Comparison of ENCODE assay signal across 31 cellular contexts in the genomic region with DNA sequence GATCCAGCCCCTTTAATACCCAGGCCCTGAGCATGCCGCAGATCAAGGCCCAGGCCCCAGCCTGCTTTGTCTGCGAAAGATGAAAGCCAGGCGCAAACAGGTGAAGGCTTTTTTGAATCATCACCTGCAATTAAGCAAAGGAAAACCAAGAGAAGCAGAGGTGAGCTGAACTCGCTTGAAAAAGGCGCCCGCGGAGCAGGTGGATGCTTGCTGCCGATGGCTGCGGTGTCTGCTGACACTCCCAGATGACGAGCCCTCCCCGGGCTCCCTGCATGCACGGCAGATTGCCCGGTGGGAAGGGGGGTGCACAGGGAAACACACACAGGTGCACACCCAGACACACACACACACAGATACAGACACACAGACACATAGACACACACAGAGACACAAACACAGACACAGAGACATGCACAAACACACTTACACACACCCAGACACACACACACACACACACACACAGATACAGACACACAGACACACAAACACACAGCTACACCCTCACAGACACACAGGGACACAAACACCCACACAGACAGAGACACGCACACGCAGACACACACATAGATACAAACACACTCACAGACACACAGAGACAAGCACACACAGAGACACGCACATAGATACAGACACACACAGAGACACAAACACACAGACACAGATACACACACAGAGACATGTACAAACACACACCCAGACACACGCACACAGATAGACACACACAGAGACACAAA.
DNase-seq lines count a peak whose midpoint lies in the region; TF ChIP-seq lines count a peak whose summit lies in the region.
"Had no signal": no experiment of that assay in that cellular context is flagged by ENCODE, and none has a peak within 500 bp of the region (broad histone marks: within the 10 kb centered on the region; RNA-seq: fewer than 3 reads in every experiment).

No MANE protein-coding gene starts in this region.

- peaks cover 0 to 10% (median 4%) of the 10 kb centered on the region in 4 donors for H3K9me3 ChIP-seq in esophagus muscularis mucosa
- H3K9me3 ChIP-seq in trophoblast cell (ENCODE audit: insufficient read depth, low read depth, low read length) = peaks cover 2% of the 10 kb centered on the region
- H3K9me3 ChIP-seq: colonic mucosa, pancreas, SJCRH30 had no signal

- H4K91ac ChIP-seq in trophoblast cell (ENCODE audit: low read depth, low read length) = no peak overlapping the region

- no peaks in the 10 kb centered on the region for H3K79me2 ChIP-seq in trophoblast cell (ENCODE audit: control insufficient read depth, insufficient read depth, low read length, poor library complexity)

- H2AFZ ChIP-seq in trophoblast cell (ENCODE audit: insufficient read depth, low read length, poor library complexity) = no peak overlapping the region

- H3K4me2 ChIP-seq in trophoblast cell (ENCODE audit: low read length) = no peak overlapping the region
- H3K4me2 ChIP-seq: BLaER1 treated with 17β-estradiol and CSF1 and Interleukin-3, amounts not matched to agents 10 nM and 100 nM had no signal

- no peak overlapping the region for H3K23ac ChIP-seq in trophoblast cell (ENCODE audit: low read length)

- H3K14ac ChIP-seq in trophoblast cell (ENCODE audit: low read length) = no peak overlapping the region

- H2BK5ac ChIP-seq in trophoblast cell (ENCODE audit: low read depth, low read length, poor library complexity) = no peak overlapping the region

- no peaks in the 10 kb centered on the region for H3K4me1 ChIP-seq in esophagus muscularis mucosa
- no peaks in the 10 kb centered on the region for H3K4me1 ChIP-seq in trophoblast cell (ENCODE audit: control insufficient read depth in 1 of 2, insufficient read depth in 2 of 2, low read length in 2 of 2)
- H3K4me1 ChIP-seq: ascending aorta; BLaER1 treated with 17β-estradiol and CSF1 and Interleukin-3, amounts not matched to agents 10 nM and 100 nM; colonic mucosa; pancreas; SJCRH30 had no signal

- H3K4ac ChIP-seq in trophoblast cell (ENCODE audit: low read depth, low read length) = no peak overlapping the region

- H3K27me3 ChIP-seq in esophagus muscularis mucosa (peaks cover 0 to 13% (median 0%) of the 10 kb centered on the region in 4 donors), trophoblast cell (ENCODE audit: insufficient read depth, low read length) (no peaks in the 10 kb centered on the region)
- H3K27me3 ChIP-seq: ascending aorta; BLaER1 treated with 17β-estradiol and CSF1 and Interleukin-3, amounts not matched to agents 10 nM and 100 nM; colonic mucosa; pancreas had no signal

- DNase-seq in DMS79 treated with DMSO at 0.1 percent for 48 hours (lab: John Stamatoyannopoulos, UW) = peak; percentile 29
- DNase-seq in DMS79 (lab: John Stamatoyannopoulos, UW) = no peak
- peak; percentile 84 for DNase-seq in NCI-H1105 (lab: John Stamatoyannopoulos, UW)
- DNase-seq in NCI-H2171 treated with DMSO at 0.1 percent for 48 hours (lab: John Stamatoyannopoulos, UW) = peak; percentile 35
- DNase-seq in esophagus muscularis mucosa (ENCODE audit: extremely low spot score) = peak; percentile 53
- DNase-seq in stimulated activated CD4-positive, alpha-beta T cell treated with anti-CD3 and anti-CD28 coated beads, Interleukin-1b, Interleukin-23, amount 100 ng/mL, for 48 hours = no peak
- no peak for DNase-seq in activated CD4-positive, alpha-beta T cell treated with anti-CD3 and anti-CD28 coated beads for 48 hours
- DNase-seq in trophoblast cell = no peak
- DNase-seq: activated B cell treated with CpG ODN at 0.5 μM for 24 hours; activated CD4-positive, alpha-beta T cell treated with anti-CD3 and anti-CD28 coated beads, Interleukin-2, amount 50 U/mL, for 1 hour; activated gamma-delta T cell; activated naive CD8-positive, alpha-beta T cell treated with anti-CD3 and anti-CD28 coated beads, Interleukin-2, amount 10 ng/mL, durations not matched to agents 7 days and 5 days; activated T-cell treated with anti-CD3 and anti-CD28 coated beads, Interleukin-2, amount 50 U/mL, for 24 hours; colonic mucosa; DND-41; effector memory CD4-positive, alpha-beta T cell; GF-D8; glutamatergic neuron; HCEC 1CT; mesenchymal stem cell; NCI-H1092; nephron progenitor cell; pancreas; SJCRH30; stimulated activated naive B cell treated with anti-CD40 and anti-IgM and Interleukin-4, amounts not matched to agents 10 μg/mL and 1 μg/mL and 100 μg/mL, for 72 hours; substantia nigra had no signal

- no peak for TF ChIP-seq CTCF in esophagus muscularis mucosa (IDR thresholded peaks at IDR 0.05)

- H3K27ac ChIP-seq in esophagus muscularis mucosa (replicated peaks in 1 of 4) (no peak overlapping the region), trophoblast cell (ENCODE audit: low read depth, low read length) (no peak overlapping the region)
- H3K27ac ChIP-seq: 22Rv1; ascending aorta; BLaER1 treated with 17β-estradiol and CSF1 and Interleukin-3, amounts not matched to agents 10 nM and 100 nM; colonic mucosa; epithelial cell of prostate; pancreas; SJCRH30; skin epidermis had no signal

- H4K8ac ChIP-seq in trophoblast cell (ENCODE audit: low read depth, low read length) = no peak overlapping the region

- no peak overlapping the region for H3K9ac ChIP-seq in trophoblast cell (ENCODE audit: low read length)
- H3K9ac ChIP-seq: BLaER1 treated with 17β-estradiol and CSF1 and Interleukin-3, amounts not matched to agents 10 nM and 100 nM had no signal

- no peaks in the 10 kb centered on the region for H3K79me1 ChIP-seq in trophoblast cell (ENCODE audit: low read length)

- H2AK5ac ChIP-seq in trophoblast cell (ENCODE audit: low read length) = no peak overlapping the region

- no peak overlapping the region for H3K18ac ChIP-seq in trophoblast cell (ENCODE audit: low read length)

- WGBS in esophagus muscularis mucosa = 76% methylated on average over 17 of the region's 17 CpGs
- WGBS in trophoblast cell (ENCODE audit: extremely low coverage, insufficient coverage, insufficient read length) = no CpG with 5 or more reads among the region's 17 CpGs

- no peak overlapping the region for H2BK12ac ChIP-seq in trophoblast cell (ENCODE audit: low read length)

- TF ChIP-seq POLR2A in esophagus muscularis mucosa (IDR thresholded peaks at IDR 0.05; ENCODE audit: low read depth) = no peak

- TF ChIP-seq EP300 in esophagus muscularis mucosa (IDR thresholded peaks at IDR 0.05) = no peak

- H4K12ac ChIP-seq in trophoblast cell (ENCODE audit: low read depth, low read length) = no peak overlapping the region

- intact Hi-C loops in esophagus muscularis mucosa (cut with DNase I) = no loop called here

- H2BK120ac ChIP-seq in trophoblast cell (ENCODE audit: insufficient read depth, low read length, poor library complexity) = no peak overlapping the region

- H3K4me3 ChIP-seq in esophagus muscularis mucosa (no peak overlapping the region), trophoblast cell (ENCODE audit: low read depth, low read length) (no peak overlapping the region)
- H3K4me3 ChIP-seq: ascending aorta; BLaER1 treated with 17β-estradiol and CSF1 and Interleukin-3, amounts not matched to agents 10 nM and 100 nM; colonic mucosa; pancreas; SJCRH30; skin epidermis had no signal

- H3K36me3 ChIP-seq in esophagus muscularis mucosa (no peaks in the 10 kb centered on the region), trophoblast cell (ENCODE audit: control insufficient read depth in 1 of 2, insufficient read depth in 2 of 2, low read length in 2 of 2) (no peaks in the 10 kb centered on the region)
- H3K36me3 ChIP-seq: ascending aorta; BLaER1 treated with 17β-estradiol and CSF1 and Interleukin-3, amounts not matched to agents 10 nM and 100 nM; colonic mucosa; pancreas; SJCRH30 had no signal

Comparison
In these comparisons a context has a peak if more than half of its experiments do, and no peak if none do; other contexts are left out.
1. DNase-seq: peak in DMS79 treated with DMSO at 0.1 percent for 48 hours (single experiment), NCI-H1105 (single experiment), NCI-H2171 treated with DMSO at 0.1 percent for 48 hours (single experiment) and esophagus muscularis mucosa (single experiment); none in DMS79 (single experiment), stimulated activated CD4-positive, alpha-beta T cell treated with anti-CD3 and anti-CD28 coated beads, Interleukin-1b, Interleukin-23, amount 100 ng/mL, for 48 hours (single experiment), activated CD4-positive, alpha-beta T cell treated with anti-CD3 and anti-CD28 coated beads for 48 hours (single experiment) and trophoblast cell (0 of 2).